36 cellular contexts compared by ENCODE assay signal in genomic region chr4:54607067-54607466, GRCh38. TPM values are rescaled to one million over a fixed set of nuclear protein-coding genes. Genes with fewer than 3 reads are reported as not detected.
"Had no signal": no experiment of that assay in that cellular context is flagged by ENCODE, and none has a peak within 500 bp of the region (broad histone marks: within the 10 kb centered on the region; RNA-seq: fewer than 3 reads in every experiment).

No MANE protein-coding gene starts in this region.

- H3K36me3 ChIP-seq: brain microvascular endothelial cell, MG63, Peyer's patch had no signal

- H3K27me3 ChIP-seq: brain microvascular endothelial cell, MG63, Peyer's patch had no signal

- H3K9me3 ChIP-seq: MG63 had no signal

- H3K27ac ChIP-seq: brain microvascular endothelial cell, coronary artery, Peyer's patch, RWPE1, VCaP had no signal

- H3K4me1 ChIP-seq: Peyer's patch had no signal

- H3K4me3 ChIP-seq: coronary artery, MG63, Peyer's patch had no signal

- DNase-seq: activated B cell treated with CpG ODN at 0.5 μM for 24 hours; activated CD4-positive, alpha-beta memory T cell treated with anti-CD3 and anti-CD28 coated beads for 36 hours; activated CD4-positive, alpha-beta T cell treated with anti-CD3 and anti-CD28 coated beads for 4 hours; activated CD4-positive, alpha-beta T cell treated with anti-CD3 and anti-CD28 coated beads, Interleukin-2, amount 50 U/mL, for 1 hour; activated CD4-positive, CD25-positive, alpha-beta regulatory T cell treated with anti-CD3 and anti-CD28 coated beads, Interleukin-2, amount 50 U/mL, for 72 hours; activated CD8-positive, alpha-beta memory T cell treated with anti-CD3 and anti-CD28 coated beads, Interleukin-2, amount 50 U/mL, for 48 hours; activated effector memory CD4-positive, alpha-beta T cell treated with anti-CD3 and anti-CD28 coated beads, Interleukin-2, amount 50 U/mL, for 16 hours; activated naive CD4-positive, alpha-beta T cell; activated naive CD4-positive, alpha-beta T cell treated with anti-CD3 and anti-CD28 coated beads, Interleukin-2, amount 50 U/mL, for 16 hours; activated naive CD8-positive, alpha-beta T cell treated with anti-CD3 and anti-CD28 coated beads for 36 hours; activated T-cell treated with anti-CD3 and anti-CD28 coated beads, Interleukin-2, amount 50 U/mL, for 72 hours; amniotic stem cell; aorta; brain microvascular endothelial cell; Kasumi-1; KG1; MG63; NCI-H1048; NCI-H1436 treated with DMSO at 0.1 percent for 48 hours; NCI-H1694 treated with DMSO at 0.1 percent for 48 hours; NCI-H2171 treated with DMSO at 0.1 percent for 48 hours; NCI-H2227 treated with DMSO at 0.1 percent for 48 hours; NCI-H446 treated with DMSO at 0.1 percent for 48 hours; NCI-H69; NCI-H82; NK-92 treated with Interleukin-12 subunit alpha and Interleukin-12 subunit beta, amount 100 ng/mL, for 24 hours; PC-3; Peyer's patch; SIG-M5; SW 1271; T-helper 1 cell; T-helper 2 cell; T-helper 9 cell had no signal

RNA-seq across cellular contexts. Expression of gene KIT, which starts 50.7 kb away (rescaled TPM):
- total RNA-seq: activated B cell treated with CpG ODN at 0.5 μM for 24 hours, PC-3 had no signal
